Comparison of ENCODE assay signal across 1 cellular context in genomic region chr11:66322732-66323427, GRCh38.
TF ChIP-seq lines count a peak whose summit lies in the region.

No MANE protein-coding gene starts in this region.

TF ChIP-seq in IMR-90, 13 proteins besides CTCF, POLR2A, EP300 and RAD21 (continued from another document):
- TF ChIP-seq BHLHE40 (IDR thresholded peaks at IDR 0.05; ENCODE audit: low read depth, low read length) = no peak
- no peak for TF ChIP-seq CEBPB (IDR thresholded peaks at IDR 0.05; ENCODE audit: low read depth, low read length)
- no peak for TF ChIP-seq CHD1 (IDR thresholded peaks at IDR 0.05; ENCODE audit: low read depth, low read length)
- TF ChIP-seq USF2 (IDR thresholded peaks at IDR 0.05; ENCODE audit: low read depth, low read length) = no peak
- TF ChIP-seq SMC3 (IDR thresholded peaks at IDR 0.05; ENCODE audit: low read depth, low read length) = no peak
- no peak for TF ChIP-seq MXI1 (IDR thresholded peaks at IDR 0.05; ENCODE audit: borderline replicate concordance, low read depth, low read length)
- TF ChIP-seq RCOR1 (IDR thresholded peaks at IDR 0.05; ENCODE audit: insufficient replicate concordance, low read length) = no peak
- no peak for TF ChIP-seq ELK1 (IDR thresholded peaks at IDR 0.05; ENCODE audit: borderline replicate concordance, low read depth, low read length)
- no peak for TF ChIP-seq RFX5 (IDR thresholded peaks at IDR 0.05; ENCODE audit: low read depth, low read length)
- TF ChIP-seq MAZ (IDR thresholded peaks at IDR 0.05; ENCODE audit: borderline replicate concordance, low read depth, low read length) = no peak
- TF ChIP-seq MAFK (IDR thresholded peaks at IDR 0.05; ENCODE audit: low read depth, low read length) = no peak
